Comparison of ENCODE assay signal across 20 cellular contexts in the genomic region with DNA sequence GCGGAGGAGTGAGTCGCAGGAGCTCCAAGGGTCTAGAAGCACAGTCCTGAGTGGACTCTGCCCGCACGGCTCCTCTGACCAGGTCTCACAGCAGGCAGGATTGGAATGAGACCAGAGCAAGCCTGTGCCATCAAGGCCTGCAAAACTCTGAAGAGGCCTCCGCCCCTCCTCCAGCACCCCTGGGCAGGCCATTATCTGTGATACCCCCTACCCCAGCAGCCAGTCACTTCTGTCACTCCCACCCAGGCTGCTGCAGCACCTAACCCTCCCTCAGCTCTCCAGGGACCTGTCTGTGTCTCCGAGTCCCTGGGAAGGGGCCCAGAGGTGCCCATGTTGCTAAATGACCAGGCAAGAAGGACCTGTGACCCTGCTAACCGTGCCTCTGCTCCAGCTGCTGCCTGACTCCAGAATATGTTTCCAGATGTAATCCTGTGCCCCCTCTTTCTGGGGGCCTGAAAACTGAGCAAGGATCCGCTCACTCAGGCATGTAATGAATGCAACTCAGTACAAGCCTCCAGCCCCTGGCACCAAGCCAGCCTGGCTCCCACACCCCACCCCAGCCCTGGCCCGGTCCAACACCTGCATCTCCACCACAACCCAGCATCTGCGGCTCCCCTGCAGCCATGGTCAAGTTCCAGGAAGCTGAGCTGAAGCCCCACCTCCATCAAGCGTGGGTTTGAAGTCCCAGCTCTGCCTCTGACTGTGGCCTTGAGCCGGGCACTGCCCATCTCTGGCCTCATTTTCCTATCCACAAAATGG. TPM values are rescaled to one million over a fixed set of nuclear protein-coding genes. Genes with fewer than 3 reads are reported as not detected.
DNase-seq lines count a peak whose midpoint lies in the region; ATAC-seq and TF ChIP-seq lines count a peak whose summit lies in the region.
"Had no signal": no experiment of that assay in that cellular context is flagged by ENCODE, and none has a peak within 500 bp of the region (broad histone marks: within the 10 kb centered on the region; RNA-seq: fewer than 3 reads in every experiment).

No MANE protein-coding gene starts in this region.

- H3K4me1 ChIP-seq in BE2C = 0 out of 2 replicates have a peak, but pooled peaks cover 6% of the 10 kb centered on the region
- H3K4me1 ChIP-seq: HAP-1 had no signal

- H3K27me3 ChIP-seq in BE2C = no peaks in the 10 kb centered on the region
- H3K27me3 ChIP-seq: ovary had no signal

- TF ChIP-seq CTCF in BE2C (IDR thresholded peaks at IDR 0.05; ENCODE audit: low read depth, low read length) = no peak

- ATAC-seq in HG03442 (IDR thresholded peaks at IDR 0.05; ENCODE audit: unreplicated experiment) (no peak), GM21381 (IDR thresholded peaks at IDR 0.05; ENCODE audit: unreplicated experiment) (no peak), GM21515 (IDR thresholded peaks at IDR 0.05; ENCODE audit: unreplicated experiment) (no peak)
- ATAC-seq: activated naive CD8-positive, alpha-beta T cell treated with anti-CD3 and anti-CD28 coated beads, Interleukin-2, amount 50 U/mL, for 24 hours; sciatic nerve had no signal

- H3K36me3 ChIP-seq in BE2C = no peaks in the 10 kb centered on the region; the same call in none of the 2 replicates
- H3K36me3 ChIP-seq: HAP-1, ovary had no signal

- H3K9me3 ChIP-seq in BE2C = no peaks in the 10 kb centered on the region
- H3K9me3 ChIP-seq: HAP-1, ovary had no signal

- no peak overlapping the region for H3K4me3 ChIP-seq in BE2C (ENCODE audit: low read depth, low read length)
- H3K4me3 ChIP-seq: HAP-1, lung, ovary had no signal

- DNase-seq in BE2C (peak; percentile 37), DMS 273 (lab: John Stamatoyannopoulos, UW; ENCODE audit: unreplicated experiment) (peak; percentile 70), NCI-H2171 (lab: John Stamatoyannopoulos, UW) (peak; percentile 28), astrocyte of the hippocampus (ENCODE audit: low read depth, low spot score) (peak; percentile 24), NCI-H82 (lab: John Stamatoyannopoulos, UW) (no peak)
- DNase-seq: activated CD4-positive, alpha-beta T cell treated with anti-CD3 and anti-CD28 coated beads, Interleukin-2, amount 10 ng/mL, durations not matched to agents 7 days and 5 days; activated naive CD8-positive, alpha-beta T cell treated with anti-CD3 and anti-CD28 coated beads, Interleukin-2, amount 50 U/mL, for 24 hours; dermis blood vessel endothelial cell; naive B cell; NCI-H2029; ovary; Right ventricle myocardium superior; stimulated activated naive CD4-positive, alpha-beta T cell treated with Interleukin-2 at 50 U/mL for 16 hours; trophoblast cell had no signal

RNA-seq across cellular contexts. Expression of a gene that starts 22.1 kb away (rescaled TPM):
- 3.4 TPM for polyA plus RNA-seq in BE2C (2012; ENCODE audit: insufficient read depth, insufficient read length, low read depth)

RNA-seq across cellular contexts. Expression of a gene that starts 38.2 kb away (rescaled TPM):
- polyA plus RNA-seq in BE2C (2012; ENCODE audit: insufficient read depth, insufficient read length, low read depth) = 104 TPM
